ENCODE assay signal across 34 cellular contexts in the genomic region with DNA sequence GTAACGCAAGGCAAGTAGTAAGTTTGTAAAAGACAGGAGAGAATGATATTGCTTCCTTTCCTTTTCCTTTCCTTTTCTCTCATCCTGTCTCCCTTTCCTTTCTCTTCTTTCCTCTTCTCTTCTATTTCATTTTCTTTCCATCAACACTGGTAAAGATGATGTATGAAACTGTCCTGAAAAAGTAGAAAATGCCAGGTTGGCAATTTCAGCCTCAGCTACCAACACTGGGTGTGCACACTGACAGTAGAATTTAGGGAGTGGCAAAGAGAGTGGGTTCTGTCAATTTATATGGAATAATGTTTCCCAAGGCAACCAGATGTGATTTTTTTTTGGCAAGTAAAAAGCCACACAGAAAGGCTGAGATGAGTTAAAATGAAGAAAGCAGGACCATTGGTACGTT.
DNase-seq lines count a peak whose midpoint lies in the region; ATAC-seq, FAIRE-seq and TF ChIP-seq lines count a peak whose summit lies in the region.
"Had no signal": no experiment of that assay in that cellular context is flagged by ENCODE, and none has a peak within 500 bp of the region (broad histone marks: within the 10 kb centered on the region; RNA-seq: fewer than 3 reads in every experiment).

No MANE protein-coding gene starts in this region.

- H3K79me2 ChIP-seq in HepG2 (ENCODE audit: insufficient read depth, low read length) = no peaks in the 10 kb centered on the region

- H3K27me3 Mint-ChIP-seq in endothelial cell (ENCODE audit: unreplicated experiment) = no peaks in the 10 kb centered on the region
- H3K27me3 Mint-ChIP-seq: B cell; CD4-positive, alpha-beta memory T cell; CD4-positive, alpha-beta T cell; CD4-positive, CD25-positive, alpha-beta regulatory T cell; CD8-positive, alpha-beta memory T cell had no signal

- no peak for TF ChIP-seq EP300 in HepG2 (IDR thresholded peaks at IDR 0.05; ENCODE audit: low read depth in 2 of 2, low read length in 2 of 2)
- no peak for TF ChIP-seq EP300 in HepG2 (CRISPR knock-in tag; IDR thresholded peaks at IDR 0.05; ENCODE audit: borderline replicate concordance)
- no peak for TF ChIP-seq EP300 in A549 (IDR thresholded peaks at IDR 0.05)

- H3K4me1 Mint-ChIP-seq in endothelial cell (ENCODE audit: unreplicated experiment) = peaks cover 19% of the 10 kb centered on the region
- H3K4me1 Mint-ChIP-seq: B cell; CD14-positive monocyte; CD4-positive, alpha-beta memory T cell; CD4-positive, CD25-positive, alpha-beta regulatory T cell; CD8-positive, alpha-beta memory T cell had no signal

- intact Hi-C loops in HepG2 (cut with micrococcal nuclease; ENCODE audit: unreplicated experiment) = no loop called here
- intact Hi-C loops in right lobe of liver (cut with DNase I) = no loop called here

- no peak for ATAC-seq in HepG2
- ATAC-seq in right lobe of liver = no peak
- no peak for ATAC-seq in A549
- ATAC-seq: CD8-positive, alpha-beta T cell had no signal

- no peaks in the 10 kb centered on the region for H4K20me1 ChIP-seq in HepG2 (ENCODE audit: insufficient read depth, low read length)
- H4K20me1 ChIP-seq: BLaER1; BLaER1 treated with 17β-estradiol and CSF1 and Interleukin-3, amounts not matched to agents 10 nM and 100 nM had no signal

- no peak overlapping the region for H3K27ac ChIP-seq in HepG2 (ENCODE audit: extremely low read length, insufficient read depth, low read length)
- no peak overlapping the region for H3K27ac ChIP-seq in right lobe of liver
- no peak overlapping the region for H3K27ac ChIP-seq in A549
- H3K27ac ChIP-seq: 22Rv1; BLaER1; BLaER1 treated with 17β-estradiol and CSF1 and Interleukin-3, amounts not matched to agents 10 nM and 100 nM; C4-2B had no signal

- H3K9me3 Mint-ChIP-seq in endothelial cell (ENCODE audit: unreplicated experiment) = no peaks in the 10 kb centered on the region
- H3K9me3 Mint-ChIP-seq: CD4-positive, alpha-beta T cell; CD8-positive, alpha-beta T cell had no signal

- peak overlapping the region; percentile 39 for H3K27ac Mint-ChIP-seq in endothelial cell (ENCODE audit: unreplicated experiment)
- H3K27ac Mint-ChIP-seq: B cell; CD14-positive monocyte; CD4-positive, alpha-beta memory T cell; CD4-positive, alpha-beta T cell; CD4-positive, CD25-positive, alpha-beta regulatory T cell; CD8-positive, alpha-beta memory T cell; CD8-positive, alpha-beta T cell had no signal

- no peaks in the 10 kb centered on the region for H3K36me3 ChIP-seq in HepG2 (replicated peaks in 1 of 2; ENCODE audit: control insufficient read depth in 1 of 2, insufficient read depth in 2 of 2, low read length in 2 of 2)
- no peaks in the 10 kb centered on the region for H3K36me3 ChIP-seq in right lobe of liver
- H3K36me3 ChIP-seq: BE2C; BLaER1; BLaER1 treated with 17β-estradiol and CSF1 and Interleukin-3, amounts not matched to agents 10 nM and 100 nM had no signal

- no peak overlapping the region for H3K4me3 Mint-ChIP-seq in endothelial cell (ENCODE audit: unreplicated experiment)
- H3K4me3 Mint-ChIP-seq: B cell; CD14-positive monocyte; CD4-positive, alpha-beta memory T cell; CD4-positive, alpha-beta T cell; CD4-positive, CD25-positive, alpha-beta regulatory T cell; CD8-positive, alpha-beta memory T cell; CD8-positive, alpha-beta T cell had no signal

- no peaks in the 10 kb centered on the region for H3K4me1 ChIP-seq in HepG2 (ENCODE audit: insufficient read depth, low read length)
- no peaks in the 10 kb centered on the region for H3K4me1 ChIP-seq in right lobe of liver
- H3K4me1 ChIP-seq in A549 = no peaks in the 10 kb centered on the region
- H3K4me1 ChIP-seq: BE2C; BLaER1; BLaER1 treated with 17β-estradiol and CSF1 and Interleukin-3, amounts not matched to agents 10 nM and 100 nM; Caco-2 had no signal

- TF ChIP-seq RAD21 in HepG2 (CRISPR knock-in tag; IDR thresholded peaks at IDR 0.05) (no peak), A549 (conservative IDR thresholded peaks at IDR 0.05 in 1 of 2, IDR thresholded peaks at IDR 0.05 in 1 of 2) (no peak)

- H3K9me3 ChIP-seq in HepG2 (ENCODE audit: low read length) (peaks cover 44% of the 10 kb centered on the region), right lobe of liver (no peaks in the 10 kb centered on the region), A549 (no peaks in the 10 kb centered on the region)
- H3K9me3 ChIP-seq: BE2C; BLaER1; BLaER1 treated with 17β-estradiol and CSF1 and Interleukin-3, amounts not matched to agents 10 nM and 100 nM; Caco-2 had no signal

- H2AFZ ChIP-seq in HepG2 (ENCODE audit: low read length) = no peak overlapping the region

- H3K36me3 Mint-ChIP-seq in endothelial cell (ENCODE audit: low read depth, unreplicated experiment) = no peaks in the 10 kb centered on the region
- H3K36me3 Mint-ChIP-seq: CD14-positive monocyte; CD4-positive, alpha-beta memory T cell; CD4-positive, CD25-positive, alpha-beta regulatory T cell; CD8-positive, alpha-beta memory T cell; CD8-positive, alpha-beta T cell had no signal

- no peak for TF ChIP-seq POLR2A in HepG2 (IDR thresholded peaks at IDR 0.05; ENCODE audit: insufficient read depth in 1 of 2, low read depth in 2 of 2, low read length in 2 of 2)
- no peak for TF ChIP-seq POLR2A in right lobe of liver (IDR thresholded peaks at IDR 0.05)
- TF ChIP-seq POLR2A in A549 (IDR thresholded peaks at IDR 0.05; ENCODE audit: low read length) = no peak

- CTCF ChIA-PET in HepG2 (lab: Yijun Ruan, JAX; ENCODE audit: low intra/inter-chr PET ratio, low total read pairs) (no interaction called here), A549 (lab: Yijun Ruan, JAX) (no interaction called here)

- WGBS in HepG2 (ENCODE audit: low lambda C conversion rate) = 26% methylated on average over 2 of the region's 2 CpGs
- WGBS in right lobe of liver (ENCODE audit: insufficient coverage, low coverage, low lambda C conversion rate, missing lambda C conversion rate) = 63% methylated on average over 2 of the region's 2 CpGs
- WGBS in A549 (ENCODE audit: missing lambda C conversion rate) = 10% methylated on average over 2 of the region's 2 CpGs

- H3K4me2 ChIP-seq in HepG2 (ENCODE audit: low read depth, low read length) (no peak overlapping the region), A549 (no peak overlapping the region)
- H3K4me2 ChIP-seq: BLaER1; BLaER1 treated with 17β-estradiol and CSF1 and Interleukin-3, amounts not matched to agents 10 nM and 100 nM had no signal

- DNase-seq in HepG2 (ENCODE audit: low spot score) (no peak), right lobe of liver (no peak), A549 (ENCODE audit: low read depth in 1 of 2, low spot score in 1 of 2) (no peak), endothelial cell (ENCODE audit: low spot score) (no peak), SK-N-DZ (ENCODE audit: low spot score) (no peak), dedifferentiated amniotic fluid mesenchymal stem cell (ENCODE audit: extremely low spot score) (no peak)
- DNase-seq: 8988T; ACHN; AML-193; BE2C; C1 segment of cervical spinal cord; Caco-2; Calu3; CD4-positive, alpha-beta memory T cell; CD4-positive, alpha-beta T cell; CD4-positive, CD25-positive, alpha-beta regulatory T cell; CD8-positive, alpha-beta memory T cell; CD8-positive, alpha-beta T cell; COR-L47; DMS 273 treated with DMSO at 0.1 percent for 48 hours; DMS153; DMS53; DMS79; DMS79 treated with DMSO at 0.1 percent for 48 hours; DND-41; EL had no signal

- FAIRE-seq in HepG2 (lab: Jason Lieb, UNC) = no peak
- no peak for FAIRE-seq in A549 (lab: Jason Lieb, UNC)
- FAIRE-seq: A204.1, D721Med had no signal

- H3K27me3 ChIP-seq in HepG2 (ENCODE audit: control insufficient read depth in 1 of 2, insufficient read depth in 2 of 2, low read length in 2 of 2) (no peaks in the 10 kb centered on the region), right lobe of liver (no peaks in the 10 kb centered on the region)
- H3K27me3 ChIP-seq: BE2C; BLaER1; BLaER1 treated with 17β-estradiol and CSF1 and Interleukin-3, amounts not matched to agents 10 nM and 100 nM had no signal

- POLR2A ChIA-PET in HepG2 (lab: Yijun Ruan, JAX) = no interaction called here
- POLR2A ChIA-PET in A549 (lab: Yijun Ruan, JAX) = no interaction called here

- BruUV-seq in HepG2 (replicated peaks; lab: Mats Ljungman, UMichigan) = no TSS peak

- TF ChIP-seq CTCF in HepG2 (CRISPR knock-in tag; IDR thresholded peaks at IDR 0.05) (no peak), right lobe of liver (IDR thresholded peaks at IDR 0.05) (no peak), A549 (IDR thresholded peaks at IDR 0.05) (no peak), endothelial cell (IDR thresholded peaks at IDR 0.05; ENCODE audit: unreplicated experiment) (no peak)

- H3K9ac ChIP-seq in HepG2 (ENCODE audit: insufficient read depth, low read depth, low read length) = no peak overlapping the region
- H3K9ac ChIP-seq: BLaER1; BLaER1 treated with 17β-estradiol and CSF1 and Interleukin-3, amounts not matched to agents 10 nM and 100 nM had no signal

- H3K4me3 ChIP-seq in HepG2 (replicated peaks in 1 of 3; ENCODE audit: insufficient read depth in 1 of 3, low read depth in 2 of 3, low read length in 3 of 3) = no peak overlapping the region
- H3K4me3 ChIP-seq in right lobe of liver = no peak overlapping the region
- H3K4me3 ChIP-seq in A549 = no peak overlapping the region
- H3K4me3 ChIP-seq: BLaER1; BLaER1 treated with 17β-estradiol and CSF1 and Interleukin-3, amounts not matched to agents 10 nM and 100 nM had no signal

- in situ Hi-C loops in HepG2 (cut with HindIII; ENCODE audit: extremely low pct_ligation_motif_present, low pct_unique_long_range_greater_than_20kb) = loop anchor here (10.0 kb wide), 1 partner anchor 58 kb away; no protein-coding TSS in a partner anchor

TF ChIP-seq in HepG2, 621 proteins besides CTCF, POLR2A, EP300 and RAD21:
- TF ChIP-seq RFX3 (CRISPR knock-in tag; IDR thresholded peaks at IDR 0.05) (no peak), MAFK (conservative IDR thresholded peaks at IDR 0.05 in 1 of 2, IDR thresholded peaks at IDR 0.05 in 1 of 2; ENCODE audit: low read length in 2 of 2) (peak; percentile 63 to 70), MAFF (IDR thresholded peaks at IDR 0.05; ENCODE audit: low read depth, low read length) (peak; percentile 31)

TF ChIP-seq in A549, 52 proteins besides CTCF, POLR2A, EP300 and RAD21:
- peak; percentile 32 for TF ChIP-seq MAFK (IDR thresholded peaks at IDR 0.05; ENCODE audit: partially characterized antibody)
- TF ChIP-seq, protein P1, sequence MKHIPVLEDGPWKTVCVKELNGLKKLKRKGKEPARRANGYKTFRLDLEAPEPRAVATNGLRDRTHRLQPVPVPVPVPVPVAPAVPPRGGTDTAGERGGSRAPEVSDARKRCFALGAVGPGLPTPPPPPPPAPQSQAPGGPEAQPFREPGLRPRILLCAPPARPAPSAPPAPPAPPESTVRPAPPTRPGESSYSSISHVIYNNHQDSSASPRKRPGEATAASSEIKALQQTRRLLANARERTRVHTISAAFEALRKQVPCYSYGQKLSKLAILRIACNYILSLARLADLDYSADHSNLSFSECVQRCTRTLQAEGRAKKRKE (CRISPR knock-in tag; IDR thresholded peaks at IDR 0.05; ENCODE audit: low read depth) = no peak
- no peak for TF ChIP-seq CBX8 (IDR thresholded peaks at IDR 0.05)
TF ChIP-seq in A549: peak in this region for 1.
